In the genomic region with DNA sequence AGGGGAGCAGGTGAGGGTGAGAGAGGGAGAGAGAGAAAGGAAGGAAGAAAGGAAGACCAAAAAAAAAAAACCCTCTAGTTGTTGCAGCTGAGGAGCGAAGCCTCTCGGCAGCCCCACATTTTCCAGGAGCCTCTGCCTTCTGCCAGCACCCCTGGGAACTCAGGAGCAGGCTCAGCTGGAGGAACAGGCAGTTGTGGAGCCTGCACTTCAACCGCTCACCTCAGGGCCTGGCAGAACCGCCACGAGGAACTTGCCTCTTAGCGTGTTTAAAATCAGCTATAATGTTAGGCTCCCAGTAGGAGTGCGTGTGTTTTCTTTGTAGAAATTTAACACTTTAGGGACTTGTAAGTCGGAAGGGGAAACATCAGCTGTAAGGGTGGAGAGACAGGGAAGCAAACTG, we compare ENCODE assay signal across 12 cellular contexts.
"Had no signal": no experiment of that assay in that cellular context is flagged by ENCODE, and none has a peak within 500 bp of the region (broad histone marks: within the 10 kb centered on the region; RNA-seq: fewer than 3 reads in every experiment).

No MANE protein-coding gene starts in this region.

- H3K27me3 Mint-ChIP-seq: activated CD8-positive, alpha-beta memory T cell treated with anti-CD3 and anti-CD28 coated beads, Interleukin-2, amount 10 ng/mL, durations not matched to agents 7 days and 5 days; activated T-cell treated with anti-CD3 and anti-CD28 coated beads, Interleukin-2, amount 50 U/mL, for 24 hours had no signal

- H3K4me1 Mint-ChIP-seq: activated CD8-positive, alpha-beta memory T cell treated with anti-CD3 and anti-CD28 coated beads, Interleukin-2, amount 10 ng/mL, durations not matched to agents 7 days and 5 days had no signal

- H3K9me3 Mint-ChIP-seq: activated T-cell treated with anti-CD3 and anti-CD28 coated beads, Interleukin-2, amount 50 U/mL, for 24 hours; neural crest cell had no signal

- H3K4me3 Mint-ChIP-seq: activated CD8-positive, alpha-beta memory T cell treated with anti-CD3 and anti-CD28 coated beads, Interleukin-2, amount 10 ng/mL, durations not matched to agents 7 days and 5 days; activated T-cell treated with anti-CD3 and anti-CD28 coated beads, Interleukin-2, amount 50 U/mL, for 24 hours; neural crest cell had no signal

- H3K79me2 ChIP-seq: parathyroid adenoma had no signal

- H3K27ac Mint-ChIP-seq: activated CD8-positive, alpha-beta memory T cell treated with anti-CD3 and anti-CD28 coated beads, Interleukin-2, amount 10 ng/mL, durations not matched to agents 7 days and 5 days; activated T-cell treated with anti-CD3 and anti-CD28 coated beads, Interleukin-2, amount 50 U/mL, for 24 hours had no signal

- H3K4me1 ChIP-seq: gastroesophageal sphincter, parathyroid adenoma, thyroid gland, uterus had no signal

- DNase-seq: activated CD8-positive, alpha-beta memory T cell treated with anti-CD3 and anti-CD28 coated beads, Interleukin-2, amount 10 ng/mL, durations not matched to agents 7 days and 5 days; activated gamma-delta T cell; activated T-cell treated with anti-CD3 and anti-CD28 coated beads, Interleukin-2, amount 50 U/mL, for 24 hours; cortex of kidney; stimulated activated CD4-positive, alpha-beta T cell treated with anti-CD3 and anti-CD28 coated beads, Interleukin-4, amount 100 ng/mL, for 4 hours; thyroid gland; uterus had no signal

- ATAC-seq: activated CD4-positive, CD25-positive, alpha-beta regulatory T cell treated with anti-CD3 and anti-CD28 coated beads, Interleukin-2, amount 50 U/mL, for 24 hours; activated CD8-positive, alpha-beta memory T cell treated with anti-CD3 and anti-CD28 coated beads, Interleukin-2, amount 10 ng/mL, durations not matched to agents 7 days and 5 days; gastroesophageal sphincter had no signal

- H2AFZ ChIP-seq: parathyroid adenoma had no signal

- H3K4me3 ChIP-seq: gastroesophageal sphincter, skin epidermis, thyroid gland, uterus had no signal

- H3K27me3 ChIP-seq: thyroid gland, uterus had no signal

- H3K27ac ChIP-seq: gastroesophageal sphincter, parathyroid adenoma, skin epidermis, thyroid gland, uterus had no signal

- H3K36me3 ChIP-seq: gastroesophageal sphincter, thyroid gland, uterus had no signal

- H3K9me3 ChIP-seq: gastroesophageal sphincter, thyroid gland, uterus had no signal

- H3K9ac ChIP-seq: parathyroid adenoma had no signal
